ENCODE assay signal across 16 cellular contexts in the genomic region with DNA sequence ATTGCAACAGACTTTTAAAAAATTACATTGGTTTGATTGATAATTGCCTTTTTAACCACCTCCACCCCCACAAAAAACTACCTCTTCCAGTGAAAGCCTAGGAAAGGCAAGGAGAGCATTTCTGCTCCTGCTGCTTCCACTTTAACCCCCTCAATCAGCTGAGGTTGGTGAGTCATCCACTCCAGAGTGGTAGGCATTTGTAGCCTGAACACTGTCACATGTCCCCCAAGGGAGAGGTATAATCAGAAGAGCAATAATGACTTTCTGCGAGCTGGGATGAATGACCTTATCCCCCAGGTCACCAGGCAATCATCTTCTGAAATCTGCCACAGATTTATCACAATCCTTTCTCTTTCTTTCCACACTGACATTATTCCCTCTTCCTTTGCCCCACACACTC.
A peak's percentile ranks its signal among the peaks of the same experiment; 100 is the strongest.
DNase-seq lines count a peak whose midpoint lies in the region; ATAC-seq and TF ChIP-seq lines count a peak whose summit lies in the region.
"Had no signal": no experiment of that assay in that cellular context is flagged by ENCODE, and none has a peak within 500 bp of the region (broad histone marks: within the 10 kb centered on the region; RNA-seq: fewer than 3 reads in every experiment).

No MANE protein-coding gene starts in this region.

- H3K4me1 Mint-ChIP-seq in neural progenitor cell, result peaks cover 25% of the 10 kb centered on the region

- H3K4me3 ChIP-seq in A673 (ENCODE audit: low read depth, low read length, poor library complexity, severe bottlenecking) (no peak overlapping the region), GM23248 (no peak overlapping the region), hepatocyte (no peak overlapping the region), neural progenitor cell (no peak overlapping the region), dorsolateral prefrontal cortex (no peak overlapping the region)
- H3K4me3 ChIP-seq: body of pancreas, GM12878, pancreas had no signal

- H3K4me2 ChIP-seq in GM23248 (ENCODE audit: unreplicated experiment) (no peak overlapping the region), hepatocyte (no peak overlapping the region), neural progenitor cell (no peak overlapping the region)

- H3K36me3 Mint-ChIP-seq in neural progenitor cell, result no peaks in the 10 kb centered on the region

- BruUV-seq in A673 (replicated peaks; lab: Mats Ljungman, UMichigan), result no TSS peak

- H3F3A ChIP-seq in GM23248 (ENCODE audit: insufficient read depth) (no peaks in the 10 kb centered on the region), neural progenitor cell (ENCODE audit: low read depth) (no peaks in the 10 kb centered on the region)

- no peak for ATAC-seq in foreskin keratinocyte
- ATAC-seq: body of pancreas, GM12878 had no signal

- H3K9me3 ChIP-seq in A673 (ENCODE audit: low read depth, low read length, poor library complexity, severe bottlenecking) (peaks cover 10% of the 10 kb centered on the region), GM23248 (ENCODE audit: low read depth) (no peaks in the 10 kb centered on the region), hepatocyte (ENCODE audit: low read depth) (peaks cover 3% of the 10 kb centered on the region), neural progenitor cell (ENCODE audit: low read depth) (peaks cover 11% of the 10 kb centered on the region)
- H3K9me3 ChIP-seq: pancreas had no signal

- intact Hi-C loops in A673 (cut with micrococcal nuclease; ENCODE audit: unreplicated experiment), result no loop called here
- intact Hi-C loops in dorsolateral prefrontal cortex (cut with DNase I), result no loop called here

- H3K9ac ChIP-seq in GM23248, result no peak overlapping the region
- H3K9ac ChIP-seq in neural progenitor cell, result no peak overlapping the region

- H3K27me3 ChIP-seq in A673 (replicated peaks; ENCODE audit: insufficient read depth, low read depth, low read length, poor library complexity) (peaks cover 14% of the 10 kb centered on the region), GM23248 (replicated peaks; ENCODE audit: insufficient read depth) (no peaks in the 10 kb centered on the region; the same call in 1 of the 2 replicates), hepatocyte (no peaks in the 10 kb centered on the region), neural progenitor cell (no peaks in the 10 kb centered on the region), dorsolateral prefrontal cortex (peaks cover 0 to 20% (median 0%) of the 10 kb centered on the region in 45 donors), foreskin keratinocyte (no peaks in the 10 kb centered on the region)
- H3K27me3 ChIP-seq: body of pancreas, pancreas had no signal

- H2AFZ ChIP-seq in GM23248, result no peak overlapping the region
- H2AFZ ChIP-seq in hepatocyte, result no peak overlapping the region
- no peak overlapping the region for H2AFZ ChIP-seq in neural progenitor cell (replicated peaks)

- no peak overlapping the region for H3K4me3 Mint-ChIP-seq in neural progenitor cell

- no peak overlapping the region for H3K27ac Mint-ChIP-seq in neural progenitor cell

- CTCF ChIA-PET in A673 (lab: Charles Lee), result no interaction called here

- WGBS in GM23248 (ENCODE audit: low coverage in 1 of 2, low lambda C conversion rate in 2 of 2, missing lambda C conversion rate in 2 of 2), 2 experiments, result 12 to 15% methylated on average over 1 of the region's 1 CpG
- 27% methylated on average over 1 of the region's 1 CpG for WGBS in hepatocyte (ENCODE audit: low lambda C conversion rate, missing lambda C conversion rate)

- no peaks in the 10 kb centered on the region for H3K9me2 ChIP-seq in GM23248 (ENCODE audit: insufficient read depth)
- no peaks in the 10 kb centered on the region for H3K9me2 ChIP-seq in hepatocyte (replicated peaks; ENCODE audit: insufficient read depth)

- H3K9me3 Mint-ChIP-seq in neural progenitor cell, result peaks cover 6% of the 10 kb centered on the region

- TF ChIP-seq CTCF in A673 (conservative IDR thresholded peaks at IDR 0.05; ENCODE audit: low read depth, low read length) (no peak), hepatocyte (IDR thresholded peaks at IDR 0.05; ENCODE audit: poor library complexity) (no peak), neural progenitor cell (IDR thresholded peaks at IDR 0.05) (no peak), dorsolateral prefrontal cortex (IDR thresholded peaks at IDR 0.05 in 54 of 56, conservative IDR thresholded peaks at IDR 0.05 in 2 of 56; ENCODE audit: low read depth in 1 of 56, partially characterized antibody in 56 of 56) (no peak), foreskin keratinocyte (conservative IDR thresholded peaks at IDR 0.05) (no peak)

- H3K4me1 ChIP-seq in A673 (ENCODE audit: insufficient read depth, low read length, poor library complexity, severe bottlenecking), result no peaks in the 10 kb centered on the region
- no peaks in the 10 kb centered on the region for H3K4me1 ChIP-seq in GM23248 (ENCODE audit: insufficient read depth)
- no peaks in the 10 kb centered on the region for H3K4me1 ChIP-seq in hepatocyte (ENCODE audit: insufficient read depth)
- peaks cover 16% of the 10 kb centered on the region for H3K4me1 ChIP-seq in neural progenitor cell
- H3K4me1 ChIP-seq in foreskin keratinocyte, result no peaks in the 10 kb centered on the region
- H3K4me1 ChIP-seq: body of pancreas, pancreas had no signal

- H3K79me2 ChIP-seq in GM23248 (ENCODE audit: insufficient read depth), result no peaks in the 10 kb centered on the region
- no peaks in the 10 kb centered on the region for H3K79me2 ChIP-seq in hepatocyte
- H3K79me2 ChIP-seq in neural progenitor cell (ENCODE audit: low read depth), result no peaks in the 10 kb centered on the region

- in situ Hi-C loops in GM23248 (cut with MboI), result no loop called here

- POLR2A ChIA-PET in A673 (lab: Charles Lee; ENCODE audit: low non-redundant PET), result no interaction called here

- H3K36me3 ChIP-seq in A673 (ENCODE audit: insufficient read depth, low read length, poor library complexity, severe bottlenecking), result no peaks in the 10 kb centered on the region
- no peaks in the 10 kb centered on the region for H3K36me3 ChIP-seq in GM23248 (ENCODE audit: low read depth)
- no peaks in the 10 kb centered on the region for H3K36me3 ChIP-seq in hepatocyte (replicated peaks; ENCODE audit: insufficient read depth, low read depth)
- H3K36me3 ChIP-seq in neural progenitor cell, result no peaks in the 10 kb centered on the region
- H3K36me3 ChIP-seq: pancreas had no signal

- peak; percentile 50 for DNase-seq in A673 (ENCODE audit: low spot score)
- DNase-seq in GM23248, result peak; percentile 17
- peak; percentile 18 for DNase-seq in NCI-H510A (lab: John Stamatoyannopoulos, UW)
- peak; percentile 40 for DNase-seq in hepatocyte (ENCODE audit: low spot score)
- DNase-seq in neural progenitor cell (ENCODE audit: low spot score), result no peak
- no peak for DNase-seq in NCI-H526 (lab: John Stamatoyannopoulos, UW)
- no peak for DNase-seq in dorsolateral prefrontal cortex
- DNase-seq in foreskin keratinocyte, result no peak
- DNase-seq: activated CD8-positive, alpha-beta memory T cell treated with anti-CD3 and anti-CD28 coated beads for 24 hours; activated gamma-delta T cell; body of pancreas; DND-41; effector CD8-positive, alpha-beta T cell; NCI-H1092; pancreas had no signal

- H3K27me3 Mint-ChIP-seq in neural progenitor cell (ENCODE audit: insufficient read depth, low read depth), result peaks cover 2% of the 10 kb centered on the region

- H3K27ac ChIP-seq in A673 (ENCODE audit: low read depth, low read length, poor library complexity, severe bottlenecking) (no peak overlapping the region), GM23248 (no peak overlapping the region), hepatocyte (no peak overlapping the region), neural progenitor cell (no peak overlapping the region), dorsolateral prefrontal cortex (no peak overlapping the region), foreskin keratinocyte (no peak overlapping the region)
- H3K27ac ChIP-seq: body of pancreas, pancreas had no signal

- H4K20me1 ChIP-seq in GM23248 (ENCODE audit: insufficient read depth) (no peaks in the 10 kb centered on the region), hepatocyte (ENCODE audit: insufficient read depth, poor library complexity, severe bottlenecking) (no peaks in the 10 kb centered on the region), neural progenitor cell (ENCODE audit: low read depth) (no peaks in the 10 kb centered on the region)

Comparison
In these comparisons a context has a peak if more than half of its experiments do, and no peak if none do; other contexts are left out.
1. DNase-seq: peak in A673 (single experiment), GM23248 (single experiment), NCI-H510A (single experiment) and hepatocyte (single experiment); none in neural progenitor cell (single experiment), NCI-H526 (0 of 2), dorsolateral prefrontal cortex (0 of 10) and foreskin keratinocyte (0 of 2).